Comparison of ENCODE assay signal across 24 cellular contexts in the genomic region with DNA sequence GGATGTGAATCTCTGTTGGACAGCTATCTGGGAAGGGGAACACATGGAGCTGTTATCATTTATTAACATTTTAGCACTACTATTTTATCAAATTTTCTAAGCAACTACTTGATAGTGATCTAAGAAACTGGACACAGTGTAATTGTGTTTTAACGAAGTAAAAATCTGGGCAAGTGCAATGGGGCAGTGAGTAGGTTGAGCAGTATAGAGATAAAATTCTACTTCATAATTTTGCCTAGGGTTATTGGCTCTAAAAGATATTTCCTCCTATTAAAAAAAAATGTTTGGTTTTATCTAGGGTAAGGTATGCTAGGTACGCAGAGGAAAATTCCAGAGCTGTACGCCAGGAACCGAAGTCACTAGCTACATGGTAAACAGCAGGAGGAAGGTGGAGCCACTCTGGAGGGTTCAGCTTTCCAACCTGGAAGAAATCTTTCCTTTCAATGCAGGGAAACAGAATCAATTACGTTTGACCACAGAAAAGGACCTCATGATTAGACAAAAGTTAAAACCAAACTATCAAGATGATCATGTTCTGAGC. TPM values are rescaled to one million over a fixed set of nuclear protein-coding genes. Genes with fewer than 3 reads are reported as not detected.
DNase-seq lines count a peak whose midpoint lies in the region; ATAC-seq, FAIRE-seq and TF ChIP-seq lines count a peak whose summit lies in the region.
"Had no signal": no experiment of that assay in that cellular context is flagged by ENCODE, and none has a peak within 500 bp of the region (broad histone marks: within the 10 kb centered on the region; RNA-seq: fewer than 3 reads in every experiment).

No MANE protein-coding gene starts in this region.

- no peak overlapping the region for H3K9ac ChIP-seq in HUES48 (ENCODE audit: low read depth, low read length)
- no peak overlapping the region for H3K9ac ChIP-seq in astrocyte (ENCODE audit: low read length)
- H3K9ac ChIP-seq: GM23248 had no signal

- peaks cover 22% of the 10 kb centered on the region for H3K36me3 Mint-ChIP-seq in astrocyte (ENCODE audit: low read depth, unreplicated experiment)
- H3K36me3 Mint-ChIP-seq in effector memory CD8-positive, alpha-beta T cell (ENCODE audit: insufficient read depth): no peaks in the 10 kb centered on the region

- TF ChIP-seq CTCF in astrocyte (IDR thresholded peaks at IDR 0.05; ENCODE audit: insufficient read depth, low read depth, low read length): no peak
- TF ChIP-seq CTCF in prostate gland (IDR thresholded peaks at IDR 0.05): peak in 1 of 4 experiments; percentile 14

- no peak overlapping the region for H3K27ac Mint-ChIP-seq in astrocyte (ENCODE audit: unreplicated experiment)
- no peak overlapping the region for H3K27ac Mint-ChIP-seq in effector memory CD8-positive, alpha-beta T cell
- H3K27ac Mint-ChIP-seq: activated B cell treated with CpG ODN at 0.5 μM for 24 hours; activated CD4-positive, alpha-beta memory T cell treated with anti-CD3 and anti-CD28 coated beads, Interleukin-2, amount 10 ng/mL, durations not matched to agents 7 days and 5 days; activated naive CD4-positive, alpha-beta T cell treated with anti-CD3 and anti-CD28 coated beads for 36 hours; activated T-cell treated with anti-CD3 and anti-CD28 coated beads, Interleukin-2, amount 50 U/mL, for 24 hours had no signal

- ATAC-seq in effector memory CD8-positive, alpha-beta T cell (replicated peaks): no peak
- ATAC-seq in GM21381 (IDR thresholded peaks at IDR 0.05; ENCODE audit: unreplicated experiment): no peak
- ATAC-seq: left lobe of liver had no signal

- no peaks in the 10 kb centered on the region for H3K27me3 Mint-ChIP-seq in astrocyte (ENCODE audit: low read depth, unreplicated experiment)
- H3K27me3 Mint-ChIP-seq in effector memory CD8-positive, alpha-beta T cell: peaks cover 9 to 10% of the 10 kb centered on the region in 2 donors
- H3K27me3 Mint-ChIP-seq: activated B cell treated with CpG ODN at 0.5 μM for 24 hours; activated CD4-positive, alpha-beta memory T cell treated with anti-CD3 and anti-CD28 coated beads, Interleukin-2, amount 10 ng/mL, durations not matched to agents 7 days and 5 days; activated T-cell treated with anti-CD3 and anti-CD28 coated beads, Interleukin-2, amount 50 U/mL, for 24 hours had no signal

- H3K4me2 ChIP-seq in astrocyte (ENCODE audit: low read length): no peak overlapping the region

- H3K79me2 ChIP-seq in astrocyte (ENCODE audit: insufficient read depth, low read length): peaks cover 86% of the 10 kb centered on the region

- WGBS in prostate gland: 23% methylated on average over 5 of the region's 5 CpGs

- intact Hi-C loops in prostate gland (cut with DNase I): no loop called here

- TF ChIP-seq POLR2A in prostate gland (IDR thresholded peaks at IDR 0.05): no peak

- H3K4me1 Mint-ChIP-seq in astrocyte (ENCODE audit: low read depth, unreplicated experiment): peaks cover 19% of the 10 kb centered on the region
- H3K4me1 Mint-ChIP-seq in effector memory CD8-positive, alpha-beta T cell (ENCODE audit: low read depth in 2 of 2): no peaks in the 10 kb centered on the region

- H3K4me3 Mint-ChIP-seq in astrocyte (ENCODE audit: unreplicated experiment): no peak overlapping the region
- no peak overlapping the region for H3K4me3 Mint-ChIP-seq in effector memory CD8-positive, alpha-beta T cell
- H3K4me3 Mint-ChIP-seq: activated B cell treated with CpG ODN at 0.5 μM for 24 hours; activated CD4-positive, alpha-beta memory T cell treated with anti-CD3 and anti-CD28 coated beads, Interleukin-2, amount 10 ng/mL, durations not matched to agents 7 days and 5 days; activated naive CD4-positive, alpha-beta T cell treated with anti-CD3 and anti-CD28 coated beads for 36 hours; activated T-cell treated with anti-CD3 and anti-CD28 coated beads, Interleukin-2, amount 50 U/mL, for 24 hours had no signal

- H3K4me3 ChIP-seq in HUES48 (ENCODE audit: low read depth, low read length): no peak overlapping the region
- H3K4me3 ChIP-seq in astrocyte (ENCODE audit: insufficient read depth, low read depth, low read length): no peak overlapping the region
- H3K4me3 ChIP-seq in prostate gland: no peak overlapping the region
- H3K4me3 ChIP-seq: ascending aorta, colonic mucosa, GM23248, SJCRH30, tibial nerve had no signal

- no peaks in the 10 kb centered on the region for H3K27me3 ChIP-seq in HUES48 (ENCODE audit: control insufficient read depth, insufficient read depth, low read length)
- no peaks in the 10 kb centered on the region for H3K27me3 ChIP-seq in astrocyte (ENCODE audit: insufficient read depth, low read length)
- no peaks in the 10 kb centered on the region for H3K27me3 ChIP-seq in layer of hippocampus (ENCODE audit: control insufficient read depth, insufficient read depth, low read length)
- H3K27me3 ChIP-seq in prostate gland (replicated peaks; ENCODE audit: insufficient read depth): no peaks in the 10 kb centered on the region
- H3K27me3 ChIP-seq: ascending aorta, colonic mucosa, SJCRH30, tibial nerve had no signal

- peak overlapping the region; percentile 14 for H3K27ac ChIP-seq in HUES48 (ENCODE audit: low read depth, low read length)
- no peak overlapping the region for H3K27ac ChIP-seq in astrocyte (ENCODE audit: low read depth, low read length)
- H3K27ac ChIP-seq in layer of hippocampus (ENCODE audit: low read depth, low read length): peak overlapping the region; percentile 62
- H3K27ac ChIP-seq in prostate gland: peak overlapping the region; percentile 50 to 56
- H3K27ac ChIP-seq: colonic mucosa, epithelial cell of prostate, GM23248, SJCRH30 had no signal

- H4K20me1 ChIP-seq in astrocyte (ENCODE audit: insufficient read depth, low read length): peaks cover 57% of the 10 kb centered on the region

- H3K36me3 ChIP-seq in HUES48 (ENCODE audit: control insufficient read depth, insufficient read depth, low read length) (no peaks in the 10 kb centered on the region; the same call in none of the 2 replicates), astrocyte (ENCODE audit: insufficient read depth, low read length) (peaks cover 33% of the 10 kb centered on the region), prostate gland (no peaks in the 10 kb centered on the region)
- H3K36me3 ChIP-seq: ascending aorta, colonic mucosa had no signal

- no peak for FAIRE-seq in astrocyte (lab: Jason Lieb, UNC)

- H3K9me3 ChIP-seq in HUES48 (ENCODE audit: control insufficient read depth, insufficient read depth, low read length) (no peaks in the 10 kb centered on the region), astrocyte (ENCODE audit: insufficient read depth, low read depth, low read length) (no peaks in the 10 kb centered on the region), prostate gland (no peaks in the 10 kb centered on the region)
- H3K9me3 ChIP-seq: ascending aorta, colonic mucosa, tibial nerve had no signal

- peak; percentile 49 for DNase-seq in astrocyte (ENCODE audit: low read depth)
- peak; percentile 72 for DNase-seq in prostate gland (ENCODE audit: low spot score)
- no peak for DNase-seq in effector memory CD8-positive, alpha-beta T cell
- DNase-seq in activated CD8-positive, alpha-beta memory T cell treated with anti-CD3 and anti-CD28 coated beads, Interleukin-2, amount 50 U/mL, for 48 hours: no peak
- no peak for DNase-seq in GF-D8 (lab: John Stamatoyannopoulos, UW)
- DNase-seq: activated B cell treated with CpG ODN at 0.5 μM for 24 hours; activated CD4-positive, alpha-beta memory T cell treated with anti-CD3 and anti-CD28 coated beads, Interleukin-2, amount 10 ng/mL, durations not matched to agents 7 days and 5 days; activated naive CD4-positive, alpha-beta T cell treated with anti-CD3 and anti-CD28 coated beads for 36 hours; activated T-cell treated with anti-CD3 and anti-CD28 coated beads, Interleukin-2, amount 50 U/mL, for 24 hours; colonic mucosa; foreskin melanocyte; GM23248; NCI-H1105; NCI-H2081 treated with DMSO at 0.1 percent for 48 hours; NCI-H524; SJCRH30; stimulated activated naive CD4-positive, alpha-beta T cell had no signal

- H3K9me3 Mint-ChIP-seq in astrocyte (ENCODE audit: unreplicated experiment): no peaks in the 10 kb centered on the region
- H3K9me3 Mint-ChIP-seq in effector memory CD8-positive, alpha-beta T cell: no peaks in the 10 kb centered on the region
- H3K9me3 Mint-ChIP-seq: activated B cell treated with CpG ODN at 0.5 μM for 24 hours; activated CD4-positive, alpha-beta memory T cell treated with anti-CD3 and anti-CD28 coated beads, Interleukin-2, amount 10 ng/mL, durations not matched to agents 7 days and 5 days; activated naive CD4-positive, alpha-beta T cell treated with anti-CD3 and anti-CD28 coated beads for 36 hours; activated T-cell treated with anti-CD3 and anti-CD28 coated beads, Interleukin-2, amount 50 U/mL, for 24 hours had no signal

- no peak overlapping the region for H2AFZ ChIP-seq in astrocyte (ENCODE audit: low read depth, low read length)
- H2AFZ ChIP-seq: GM23248 had no signal

- H3K4me1 ChIP-seq in HUES48 (ENCODE audit: control insufficient read depth, insufficient read depth, low read length) (peaks cover 22% of the 10 kb centered on the region), astrocyte (ENCODE audit: insufficient read depth, low read length) (peaks cover 13% of the 10 kb centered on the region), prostate gland (replicated peaks) (no peaks in the 10 kb centered on the region)
- H3K4me1 ChIP-seq: colonic mucosa, SJCRH30 had no signal

RNA-seq across cellular contexts. Expression of a gene that starts 43.3 kb away (rescaled TPM):
- total RNA-seq in astrocyte (30.0 and 31.1 TPM in 2 replicates), prostate gland (10 to 100 TPM; 22.9 to 52.8 TPM)

Comparison
In these comparisons a context has a peak if more than half of its experiments do, and no peak if none do; other contexts are left out.
1. DNase-seq: peak in astrocyte (single experiment) and prostate gland (single experiment); none in effector memory CD8-positive, alpha-beta T cell (0 of 3), activated CD8-positive, alpha-beta memory T cell treated with anti-CD3 and anti-CD28 coated beads, Interleukin-2, amount 50 U/mL, for 48 hours (single experiment) and GF-D8 (single experiment).